9 cellular contexts compared by ENCODE assay signal in the genomic region with DNA sequence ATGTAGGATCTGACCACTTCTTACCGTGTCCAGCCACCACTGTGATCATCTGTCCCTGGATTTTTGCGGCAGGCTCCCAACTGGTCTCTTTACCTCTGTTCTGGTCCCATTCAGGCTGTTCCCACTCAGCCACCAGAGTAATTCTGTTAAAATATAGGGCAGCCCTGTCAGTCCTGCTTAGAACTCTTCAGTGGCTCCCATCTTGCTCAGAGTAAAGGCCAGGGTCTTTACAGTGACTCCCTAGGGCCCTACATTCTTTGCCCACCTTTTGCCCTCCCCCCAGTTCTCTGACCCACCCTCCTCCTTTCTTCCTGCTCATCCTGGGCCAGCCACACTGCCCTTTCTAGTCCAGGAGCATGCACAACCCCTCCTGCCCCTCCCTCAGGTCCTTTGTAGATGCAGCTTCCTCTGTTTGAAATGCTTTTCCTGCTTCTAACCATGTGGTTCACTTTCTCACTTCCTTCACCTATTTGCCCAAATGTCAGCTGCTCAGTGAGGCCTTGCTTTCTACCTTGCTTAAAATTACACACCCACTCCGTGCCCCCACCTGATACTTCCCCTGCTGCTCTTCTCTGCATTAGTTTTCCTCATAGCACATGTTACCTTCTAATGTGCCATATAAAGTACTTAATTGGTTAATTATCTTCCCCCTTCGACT. TPM values are rescaled to one million over a fixed set of nuclear protein-coding genes. Genes with fewer than 3 reads are reported as not detected.
DNase-seq lines count a peak whose midpoint lies in the region; FAIRE-seq and TF ChIP-seq lines count a peak whose summit lies in the region.
"Had no signal": no experiment of that assay in that cellular context is flagged by ENCODE, and none has a peak within 500 bp of the region (broad histone marks: within the 10 kb centered on the region; RNA-seq: fewer than 3 reads in every experiment).

No MANE protein-coding gene starts in this region.

- H3K4me1 ChIP-seq in ACC112 (ENCODE audit: control insufficient read depth, insufficient read depth, low read length, unreplicated experiment) (peaks cover 15% of the 10 kb centered on the region), Peyer's patch (peaks cover 0 to 15% (median 2%) of the 10 kb centered on the region in 4 donors), BE2C (no peaks in the 10 kb centered on the region)

- H3K79me2 ChIP-seq in ACC112 (ENCODE audit: control insufficient read depth, insufficient read depth, low read length, unreplicated experiment), result peaks cover 13% of the 10 kb centered on the region

- H3K9me3 ChIP-seq in Peyer's patch, result no peaks in the 10 kb centered on the region
- H3K9me3 ChIP-seq in BE2C, result no peaks in the 10 kb centered on the region

- peak; percentile 65 for FAIRE-seq in GM12892 (lab: Jason Lieb, UNC)

- TF ChIP-seq POLR2A in GM12892 (IDR thresholded peaks at IDR 0.05; ENCODE audit: low read depth, low read length), result no peak
- no peak for TF ChIP-seq POLR2A in Peyer's patch (IDR thresholded peaks at IDR 0.05)
- no peak for TF ChIP-seq POLR2A in erythroblast (IDR thresholded peaks at IDR 0.05; ENCODE audit: low read length)

- H3K36me3 ChIP-seq in ACC112 (ENCODE audit: insufficient read depth, low read length), result peaks cover 3% of the 10 kb centered on the region; the same call in 1 of the 2 replicates
- H3K36me3 ChIP-seq in Peyer's patch, result peaks cover 0 to 12% (median 0%) of the 10 kb centered on the region in 3 donors
- no peaks in the 10 kb centered on the region; the same call in 1 of the 2 replicates for H3K36me3 ChIP-seq in BE2C

- no peak for TF ChIP-seq CTCF in Peyer's patch (IDR thresholded peaks at IDR 0.05)
- no peak for TF ChIP-seq CTCF in BE2C (IDR thresholded peaks at IDR 0.05; ENCODE audit: low read depth, low read length)
- no peak for TF ChIP-seq CTCF in foreskin fibroblast (IDR thresholded peaks at IDR 0.05; ENCODE audit: low read depth, low read length)

- H3K27ac ChIP-seq in ACC112 (ENCODE audit: low read depth, low read length) (peak overlapping the region; percentile 80; the same call in 1 of the 2 replicates), Peyer's patch (peak overlapping the region in 3 of 4 donors; percentile 4 to 73 (median 29))
- H3K27ac ChIP-seq: RWPE1 had no signal

- H2AFZ ChIP-seq in ACC112 (ENCODE audit: low read length, unreplicated experiment), result no peak overlapping the region

- DNase-seq in GM12892 (ENCODE audit: insufficient read length) (no peak), Peyer's patch (peak in 2 of 3 donors; percentile 54 to 63), germinal center (ENCODE audit: low spot score) (peak; percentile 57), erythroblast (lab: John Stamatoyannopoulos, UW) (no peak), BE2C (no peak), foreskin fibroblast (no peak), DMS 273 (lab: John Stamatoyannopoulos, UW; ENCODE audit: unreplicated experiment) (no peak)

- H3K27me3 ChIP-seq in ACC112 (ENCODE audit: insufficient read depth, low read length), result no peaks in the 10 kb centered on the region
- no peaks in the 10 kb centered on the region for H3K27me3 ChIP-seq in Peyer's patch
- no peaks in the 10 kb centered on the region for H3K27me3 ChIP-seq in BE2C

- H3K4me3 ChIP-seq in ACC112 (ENCODE audit: low read depth, low read length), result no peak overlapping the region
- H3K4me3 ChIP-seq in Peyer's patch, result no peak overlapping the region
- no peak overlapping the region for H3K4me3 ChIP-seq in BE2C (ENCODE audit: low read depth, low read length)
- H3K4me3 ChIP-seq in foreskin fibroblast (ENCODE audit: low read depth in 1 of 2, low read length in 2 of 2), result no peak overlapping the region

RNA-seq across cellular contexts. Expression of gene UBIAD1, which starts 7.8 kb away (rescaled TPM):
- polyA plus RNA-seq in GM12892 (2012; ENCODE audit: missing spikeins), result 6.4 TPM
- 10 to 100 TPM in 3 of 4 donors, 1 to 10 TPM in 1; 7.5 to 18.2 (median 12.4) TPM for total RNA-seq in Peyer's patch
- polyA plus RNA-seq in BE2C (2012; ENCODE audit: insufficient read depth, insufficient read length, low read depth), result 20.4 TPM

RNA-seq across cellular contexts. Expression of gene MTOR, which starts 18.5 kb away (rescaled TPM):
- polyA plus RNA-seq in GM12892 (2012; ENCODE audit: missing spikeins), result 16.8 TPM
- total RNA-seq in Peyer's patch, result 10 to 100 TPM; 32.8 to 66.8 (median 48.2) TPM
- polyA plus RNA-seq in BE2C (2012; ENCODE audit: insufficient read depth, insufficient read length, low read depth), result 17.0 TPM

Comparison
In these comparisons a context has a peak if more than half of its experiments do, and no peak if none do; other contexts are left out.
1. DNase-seq: peak in Peyer's patch (2 of 3) and germinal center (single experiment); none in GM12892 (single experiment), erythroblast (0 of 2), BE2C (single experiment), foreskin fibroblast (0 of 2) and DMS 273 (single experiment).